11 cellular contexts compared by ENCODE assay signal in genomic region chr15:95247068-95247984, GRCh38.
A peak's percentile ranks its signal among the peaks of the same experiment; 100 is the strongest.
DNase-seq lines count a peak whose midpoint lies in the region; ATAC-seq, FAIRE-seq and TF ChIP-seq lines count a peak whose summit lies in the region.
"Had no signal": no experiment of that assay in that cellular context is flagged by ENCODE, and none has a peak within 500 bp of the region (broad histone marks: within the 10 kb centered on the region; RNA-seq: fewer than 3 reads in every experiment).

No MANE protein-coding gene starts in this region.

- H3K4me1 Mint-ChIP-seq in progenitor cell of endocrine pancreas (ENCODE audit: low read depth): peaks cover 1% of the 10 kb centered on the region

- FAIRE-seq in GM12891 (lab: Jason Lieb, UNC): peak; percentile 5

- ATAC-seq in HG02973 (IDR thresholded peaks at IDR 0.05; ENCODE audit: unreplicated experiment): no peak

- TF ChIP-seq POLR2A in GM12891 (IDR thresholded peaks at IDR 0.05; ENCODE audit: low read depth, low read length): no peak

- H3K27me3 ChIP-seq in skeletal muscle satellite cell (ENCODE audit: control insufficient read depth, insufficient read depth, low read length): no peaks in the 10 kb centered on the region

- TF ChIP-seq CTCF in RWPE1 (conservative IDR thresholded peaks at IDR 0.05; ENCODE audit: low read depth) (no peak), progenitor cell of endocrine pancreas (IDR thresholded peaks at IDR 0.05; ENCODE audit: unreplicated experiment) (no peak)

- no peak overlapping the region for H3K9ac ChIP-seq in skeletal muscle satellite cell (ENCODE audit: low read depth, low read length)

- H3K4me2 ChIP-seq in skeletal muscle satellite cell (ENCODE audit: low read length): peak overlapping the region; percentile 66

- POLR2A ChIA-PET in RWPE1 (lab: Yijun Ruan, JAX; ENCODE audit: low non-redundant PET): no interaction called here

- no peak overlapping the region for H3K27ac Mint-ChIP-seq in progenitor cell of endocrine pancreas

- H3K4me3 Mint-ChIP-seq in progenitor cell of endocrine pancreas (ENCODE audit: low read depth): no peak overlapping the region

- no peaks in the 10 kb centered on the region for H3K27me3 Mint-ChIP-seq in progenitor cell of endocrine pancreas

- peaks cover 9% of the 10 kb centered on the region for H3K9me3 Mint-ChIP-seq in progenitor cell of endocrine pancreas (ENCODE audit: low read depth)

- H3K4me1 ChIP-seq in skeletal muscle satellite cell (ENCODE audit: control insufficient read depth, insufficient read depth, low read length): peaks cover 13% of the 10 kb centered on the region

- H3K36me3 ChIP-seq in skeletal muscle satellite cell (ENCODE audit: insufficient read depth, low read length): no peaks in the 10 kb centered on the region

- no peaks in the 10 kb centered on the region for H3K36me3 Mint-ChIP-seq in progenitor cell of endocrine pancreas (ENCODE audit: insufficient read depth)

- H3K4me3 ChIP-seq in skeletal muscle satellite cell (ENCODE audit: low read length): peak overlapping the region; percentile 47
- H3K4me3 ChIP-seq: skin epidermis had no signal

- H3K27ac ChIP-seq in RWPE1: peak overlapping the region; percentile 57
- H3K27ac ChIP-seq: skin epidermis had no signal

- no peak for DNase-seq in GM12891 (ENCODE audit: insufficient read length, low spot score)
- DNase-seq in RWPE1 (ENCODE audit: low spot score): peak; percentile 93
- DNase-seq in fibroblast of peridontal ligament (ENCODE audit: extremely low read depth): peak; percentile 95
- DNase-seq in activated effector memory CD4-positive, alpha-beta T cell treated with anti-CD3 and anti-CD28 coated beads, Interleukin-2, amount 50 U/mL, for 16 hours: no peak
- no peak for DNase-seq in progenitor cell of endocrine pancreas (ENCODE audit: low spot score, unreplicated experiment)
- DNase-seq in SKM-1 (lab: John Stamatoyannopoulos, UW; ENCODE audit: unreplicated experiment): no peak
- DNase-seq: cortex of kidney, NCI-H187 treated with DMSO at 0.1 percent for 48 hours had no signal

- CTCF ChIA-PET in RWPE1 (lab: Yijun Ruan, JAX): interaction anchor here (0.6 to 0.7 kb wide), 2 partner anchors 301 to 1999 kb away, joined by 3 read pairs; no protein-coding TSS in a partner anchor

- H3K9me3 ChIP-seq in skeletal muscle satellite cell (replicated peaks; ENCODE audit: low read length): no peaks in the 10 kb centered on the region

TF ChIP-seq in GM12891, 5 proteins besides CTCF, POLR2A, EP300 and RAD21:
- TF ChIP-seq POLR2AphosphoS5 (IDR thresholded peaks at IDR 0.05; ENCODE audit: low read depth, low read length) (no peak), POU2F2 (IDR thresholded peaks at IDR 0.05; ENCODE audit: low read depth, low read length) (no peak), SPI1 (IDR thresholded peaks at IDR 0.05; ENCODE audit: low read depth, low read length) (no peak), PAX5 (IDR thresholded peaks at IDR 0.05; ENCODE audit: insufficient read depth, low read length, severe bottlenecking) (no peak), TAF1 (IDR thresholded peaks at IDR 0.05; ENCODE audit: low read depth, low read length) (no peak)

Comparison
In these comparisons a context has a peak if more than half of its experiments do, and no peak if none do; other contexts are left out.
1. DNase-seq: peak in RWPE1 (single experiment) and fibroblast of peridontal ligament (single experiment); none in GM12891 (single experiment), activated effector memory CD4-positive, alpha-beta T cell treated with anti-CD3 and anti-CD28 coated beads, Interleukin-2, amount 50 U/mL, for 16 hours (single experiment), progenitor cell of endocrine pancreas (single experiment) and SKM-1 (single experiment).